ENCODE assay signal across 22 cellular contexts in the genomic region with DNA sequence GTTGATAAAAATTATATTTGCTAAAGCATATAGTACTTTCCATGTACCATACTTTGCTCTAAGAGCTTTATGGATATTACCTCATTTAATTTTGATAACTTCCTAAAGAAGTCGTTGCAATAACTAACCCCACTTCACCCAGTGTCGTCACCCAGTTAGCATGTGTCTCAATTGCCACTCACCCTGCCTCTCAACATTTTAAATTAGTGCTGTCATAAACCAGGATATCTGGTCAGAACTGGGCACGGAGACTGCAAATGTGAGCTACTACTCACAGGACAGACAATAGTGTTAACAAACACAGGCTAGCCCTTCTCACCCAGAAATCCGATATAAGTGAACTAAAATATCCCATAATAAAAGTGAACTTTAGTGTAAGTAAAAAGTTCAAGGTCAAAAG.
DNase-seq lines count a peak whose midpoint lies in the region; ATAC-seq and TF ChIP-seq lines count a peak whose summit lies in the region.
"Had no signal": no experiment of that assay in that cellular context is flagged by ENCODE, and none has a peak within 500 bp of the region (broad histone marks: within the 10 kb centered on the region; RNA-seq: fewer than 3 reads in every experiment).

No MANE protein-coding gene starts in this region.

- no peaks in the 10 kb centered on the region for H3K36me3 ChIP-seq in CD4-positive, alpha-beta memory T cell (ENCODE audit: insufficient read depth, low read length)
- no peaks in the 10 kb centered on the region for H3K36me3 ChIP-seq in Karpas-422 (ENCODE audit: insufficient read depth, low read length)
- H3K36me3 ChIP-seq: adrenal gland, brain microvascular endothelial cell, prostate gland, suprapubic skin had no signal

- CTCF ChIA-PET in CD4-positive, alpha-beta memory T cell (lab: Charles Lee; ENCODE audit: partially characterized antibody): interaction anchor here (0.9 kb wide), 1 partner anchor 474 kb away, joined by 3 read pairs; no protein-coding TSS in a partner anchor
- CTCF ChIA-PET in WTC11 (lab: Charles Lee): no interaction called here

- H3K4me3 ChIP-seq in CD4-positive, alpha-beta memory T cell (ENCODE audit: low read length in 2 of 2): no peak overlapping the region
- no peak overlapping the region for H3K4me3 ChIP-seq in Karpas-422 (ENCODE audit: low read length)
- H3K4me3 ChIP-seq: adrenal gland, K562, prostate gland, suprapubic skin had no signal

- intact Hi-C loops in CD4-positive, alpha-beta memory T cell (cut with micrococcal nuclease): loop anchor here (5.0 to 10.0 kb wide), 4 partner anchors 64 to 646 kb away; partner anchors contain the start of gene KLF5
- intact Hi-C loops in natural killer cell (cut with micrococcal nuclease): no loop called here

- no peaks in the 10 kb centered on the region for H3K9me3 Mint-ChIP-seq in CD4-positive, alpha-beta memory T cell
- H3K9me3 Mint-ChIP-seq in natural killer cell: no peaks in the 10 kb centered on the region
- H3K9me3 Mint-ChIP-seq in WTC11: no peaks in the 10 kb centered on the region
- H3K9me3 Mint-ChIP-seq: activated T-helper 17 cell treated with anti-CD3 and anti-CD28 coated beads, Interleukin-2, amount 50 U/mL, for 72 hours; stimulated activated memory B cell treated with anti-CD40 and anti-IgM and Interleukin-4, amounts not matched to agents 10 μg/mL and 1 μg/mL and 100 μg/mL, for 72 hours had no signal

- ATAC-seq in esophagus mucosa (peak; percentile 82), natural killer cell (no peak), WTC11 (no peak)
- ATAC-seq: K562; stimulated activated memory B cell treated with anti-CD40 and anti-IgM and Interleukin-4, amounts not matched to agents 10 μg/mL and 1 μg/mL and 100 μg/mL, for 72 hours had no signal

- H3K36me3 Mint-ChIP-seq in CD4-positive, alpha-beta memory T cell: peaks cover 20 to 27% of the 10 kb centered on the region in 2 donors
- H3K36me3 Mint-ChIP-seq in natural killer cell: peaks cover 6% of the 10 kb centered on the region
- no peaks in the 10 kb centered on the region for H3K36me3 Mint-ChIP-seq in WTC11

- peaks cover 29 to 59% (median 33%) of the 10 kb centered on the region in 4 donors for H3K4me1 Mint-ChIP-seq in CD4-positive, alpha-beta memory T cell
- H3K4me1 Mint-ChIP-seq in natural killer cell (peaks cover 7 to 32% of the 10 kb centered on the region in 2 donors), WTC11 (peaks cover 40% of the 10 kb centered on the region)

- no peaks in the 10 kb centered on the region for H3K27me3 Mint-ChIP-seq in CD4-positive, alpha-beta memory T cell
- H3K27me3 Mint-ChIP-seq in natural killer cell (ENCODE audit: low read depth in 2 of 2): no peaks in the 10 kb centered on the region
- H3K27me3 Mint-ChIP-seq in WTC11 (ENCODE audit: low read depth): no peaks in the 10 kb centered on the region
- H3K27me3 Mint-ChIP-seq: activated CD8-positive, alpha-beta memory T cell treated with anti-CD3 and anti-CD28 coated beads, Interleukin-2, amount 10 ng/mL, durations not matched to agents 7 days and 5 days; activated T-helper 17 cell treated with anti-CD3 and anti-CD28 coated beads, Interleukin-2, amount 50 U/mL, for 72 hours; stimulated activated memory B cell treated with anti-CD40 and anti-IgM and Interleukin-4, amounts not matched to agents 10 μg/mL and 1 μg/mL and 100 μg/mL, for 72 hours had no signal

- no peaks in the 10 kb centered on the region for H3K27me3 ChIP-seq in CD4-positive, alpha-beta memory T cell (ENCODE audit: insufficient read depth, low read length)
- H3K27me3 ChIP-seq in Karpas-422 (ENCODE audit: low read length): no peaks in the 10 kb centered on the region
- H3K27me3 ChIP-seq: adrenal gland, brain microvascular endothelial cell, suprapubic skin had no signal

- H3K27ac Mint-ChIP-seq in CD4-positive, alpha-beta memory T cell: peak overlapping the region; percentile 57 to 93 (median 84)
- peak overlapping the region; percentile 77 to 78 for H3K27ac Mint-ChIP-seq in natural killer cell
- no peak overlapping the region for H3K27ac Mint-ChIP-seq in WTC11
- H3K27ac Mint-ChIP-seq: stimulated activated memory B cell treated with anti-CD40 and anti-IgM and Interleukin-4, amounts not matched to agents 10 μg/mL and 1 μg/mL and 100 μg/mL, for 72 hours had no signal

- peak overlapping the region in 3 of 8 donors; percentile 15 to 30 (median 18) for H3K4me3 Mint-ChIP-seq in CD4-positive, alpha-beta memory T cell
- H3K4me3 Mint-ChIP-seq in natural killer cell (no peak overlapping the region), WTC11 (no peak overlapping the region)
- H3K4me3 Mint-ChIP-seq: activated CD8-positive, alpha-beta memory T cell treated with anti-CD3 and anti-CD28 coated beads, Interleukin-2, amount 10 ng/mL, durations not matched to agents 7 days and 5 days; stimulated activated memory B cell treated with anti-CD40 and anti-IgM and Interleukin-4, amounts not matched to agents 10 μg/mL and 1 μg/mL and 100 μg/mL, for 72 hours had no signal

- POLR2A ChIA-PET in CD4-positive, alpha-beta memory T cell (lab: Charles Lee; ENCODE audit: partially characterized antibody): interaction anchor here (1.6 to 1.7 kb wide), 2 partner anchors 20 to 1623 kb away, joined by 3 to 6 read pairs; no protein-coding TSS in a partner anchor
- POLR2A ChIA-PET in WTC11 (lab: Charles Lee): no interaction called here

- no peaks in the 10 kb centered on the region for H3K9me3 ChIP-seq in CD4-positive, alpha-beta memory T cell (ENCODE audit: control insufficient read depth in 1 of 2, low read length in 2 of 2)
- H3K9me3 ChIP-seq in Karpas-422 (ENCODE audit: low read length): no peaks in the 10 kb centered on the region
- H3K9me3 ChIP-seq: adrenal gland, prostate gland, suprapubic skin had no signal

- H3K4me2 ChIP-seq in Karpas-422 (ENCODE audit: low read depth, low read length, poor library complexity, severe bottlenecking): peak overlapping the region; percentile 42

- H4K20me1 ChIP-seq in Karpas-422 (ENCODE audit: insufficient read depth, low read depth, low read length): no peaks in the 10 kb centered on the region

- peaks cover 3% of the 10 kb centered on the region; the same call in 1 of the 2 replicates for H3K79me2 ChIP-seq in Karpas-422 (ENCODE audit: low read length)

- peaks cover 44% of the 10 kb centered on the region for H3K4me1 ChIP-seq in CD4-positive, alpha-beta memory T cell (ENCODE audit: insufficient read depth, low read length)
- H3K4me1 ChIP-seq in Karpas-422 (ENCODE audit: low read length): peaks cover 21% of the 10 kb centered on the region
- H3K4me1 ChIP-seq: adrenal gland, prostate gland had no signal

- no peak overlapping the region for H2AFZ ChIP-seq in Karpas-422 (ENCODE audit: low read length)

- no peak overlapping the region for H3K27ac ChIP-seq in CD4-positive, alpha-beta memory T cell (ENCODE audit: low read depth, low read length)
- H3K27ac ChIP-seq in Karpas-422 (ENCODE audit: low read length): no peak overlapping the region
- H3K27ac ChIP-seq: adrenal gland, brain microvascular endothelial cell had no signal

- DNase-seq in CD4-positive, alpha-beta memory T cell: no peak
- no peak for DNase-seq in Karpas-422
- no peak for DNase-seq in natural killer cell
- DNase-seq in NCI-H128 (lab: John Stamatoyannopoulos, UW; ENCODE audit: unreplicated experiment): no peak
- DNase-seq in WTC11 (ENCODE audit: low spot score): no peak
- no peak for DNase-seq in DMS53 treated with DMSO at 0.1 percent for 48 hours (lab: John Stamatoyannopoulos, UW; ENCODE audit: unreplicated experiment)
- DNase-seq: activated CD8-positive, alpha-beta memory T cell treated with anti-CD3 and anti-CD28 coated beads, Interleukin-2, amount 10 ng/mL, durations not matched to agents 7 days and 5 days; adrenal gland; brain microvascular endothelial cell; COR-L47; head of caudate nucleus; NCI-H226; NCI-H82; Right ventricle myocardium superior; stimulated activated CD4-positive, alpha-beta T cell treated with anti-CD3 and anti-CD28 coated beads, Interleukin-1b, Interleukin-23, amount 100 ng/mL, for 48 hours; SW 1271 had no signal

- H3K9ac ChIP-seq in Karpas-422 (ENCODE audit: low read length): no peak overlapping the region

- no peaks in the 10 kb centered on the region for H3K9me2 ChIP-seq in Karpas-422 (replicated peaks; ENCODE audit: insufficient read depth, low read length)

- TF ChIP-seq CTCF in natural killer cell (IDR thresholded peaks at IDR 0.05) (no peak), WTC11 (IDR thresholded peaks at IDR 0.05) (no peak)

TF ChIP-seq in WTC11, 78 proteins besides CTCF, POLR2A, EP300 and RAD21 (continues in another document):
- TF ChIP-seq, protein P1, sequence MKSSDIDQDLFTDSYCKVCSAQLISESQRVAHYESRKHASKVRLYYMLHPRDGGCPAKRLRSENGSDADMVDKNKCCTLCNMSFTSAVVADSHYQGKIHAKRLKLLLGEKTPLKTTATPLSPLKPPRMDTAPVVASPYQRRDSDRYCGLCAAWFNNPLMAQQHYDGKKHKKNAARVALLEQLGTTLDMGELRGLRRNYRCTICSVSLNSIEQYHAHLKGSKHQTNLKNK (CRISPR knock-in tag; IDR thresholded peaks at IDR 0.05): no peak
- no peak for TF ChIP-seq ZBTB21 (CRISPR knock-in tag; IDR thresholded peaks at IDR 0.05; ENCODE audit: borderline replicate concordance)
- no peak for TF ChIP-seq ZNF121 (CRISPR knock-in tag; IDR thresholded peaks at IDR 0.05)
- no peak for TF ChIP-seq TEAD4 (CRISPR knock-in tag; IDR thresholded peaks at IDR 0.05)
- TF ChIP-seq RELA (CRISPR knock-in tag; IDR thresholded peaks at IDR 0.05; ENCODE audit: borderline replicate concordance): no peak
- no peak for TF ChIP-seq JUN (CRISPR knock-in tag; IDR thresholded peaks at IDR 0.05)
- no peak for TF ChIP-seq ELF4 (CRISPR knock-in tag; IDR thresholded peaks at IDR 0.05; ENCODE audit: low read depth)
- TF ChIP-seq AR (CRISPR knock-in tag; IDR thresholded peaks at IDR 0.05): no peak
